ENCODE assay signal across 9 cellular contexts in the genomic region with DNA sequence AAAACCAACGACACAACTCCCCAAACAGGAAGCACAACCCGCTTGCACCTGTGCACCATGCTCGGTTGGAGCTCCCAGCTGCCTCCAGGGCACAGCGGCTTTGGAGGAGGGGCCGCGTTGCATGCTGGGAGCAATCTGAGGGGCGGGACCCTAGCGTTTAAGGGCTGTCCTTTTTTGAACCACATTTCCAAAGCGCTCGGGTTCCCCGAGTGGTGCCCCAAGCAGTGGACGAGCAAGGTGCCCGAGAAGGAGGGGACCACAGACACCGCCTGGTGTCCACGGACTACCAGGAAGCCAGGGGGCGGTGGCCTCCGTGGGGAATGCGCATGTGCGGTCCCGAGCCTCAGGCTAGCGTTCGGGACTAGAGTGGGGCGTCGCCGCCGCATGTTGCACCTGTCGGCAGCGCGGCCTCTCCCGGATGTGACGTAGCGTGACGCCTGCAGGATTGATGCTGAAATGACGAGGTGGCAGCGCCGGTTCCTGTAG. TPM values are rescaled to one million over a fixed set of nuclear protein-coding genes. Genes with fewer than 3 reads are reported as not detected.
DNase-seq lines count a peak whose midpoint lies in the region; ATAC-seq, FAIRE-seq and TF ChIP-seq lines count a peak whose summit lies in the region.
"Had no signal": no experiment of that assay in that cellular context is flagged by ENCODE, and none has a peak within 500 bp of the region (broad histone marks: within the 10 kb centered on the region; RNA-seq: fewer than 3 reads in every experiment).

No MANE protein-coding gene starts in this region.

- no peak for TF ChIP-seq POLR2A in Peyer's patch (IDR thresholded peaks at IDR 0.05)

- H3K9me3 Mint-ChIP-seq in CD8-positive, alpha-beta T cell: no peaks in the 10 kb centered on the region
- no peaks in the 10 kb centered on the region for H3K9me3 Mint-ChIP-seq in activated naive CD8-positive, alpha-beta T cell treated with anti-CD3 and anti-CD28 coated beads, Interleukin-2, amount 50 U/mL, for 24 hours
- peaks cover 31% of the 10 kb centered on the region for H3K9me3 Mint-ChIP-seq in nephron progenitor cell

- POLR2A ChIA-PET in CD8-positive, alpha-beta T cell (lab: Charles Lee): no interaction called here

- peak overlapping the region; percentile 18 for H3K4me3 Mint-ChIP-seq in CD8-positive, alpha-beta T cell
- peak overlapping the region; percentile 24 for H3K4me3 Mint-ChIP-seq in activated naive CD8-positive, alpha-beta T cell treated with anti-CD3 and anti-CD28 coated beads, Interleukin-2, amount 50 U/mL, for 24 hours
- no peak overlapping the region for H3K4me3 Mint-ChIP-seq in nephron progenitor cell

- H3K27ac Mint-ChIP-seq in CD8-positive, alpha-beta T cell: peak overlapping the region; percentile 64
- no peak overlapping the region for H3K27ac Mint-ChIP-seq in activated naive CD8-positive, alpha-beta T cell treated with anti-CD3 and anti-CD28 coated beads, Interleukin-2, amount 50 U/mL, for 24 hours
- no peak overlapping the region for H3K27ac Mint-ChIP-seq in nephron progenitor cell

- no peaks in the 10 kb centered on the region for H3K36me3 ChIP-seq in CD8-positive, alpha-beta T cell (ENCODE audit: insufficient read depth, low read length)
- H3K36me3 ChIP-seq in Peyer's patch (no peaks in the 10 kb centered on the region), pancreas (no peaks in the 10 kb centered on the region)

- ATAC-seq in CD8-positive, alpha-beta T cell: peak; percentile 72
- ATAC-seq in activated naive CD8-positive, alpha-beta T cell treated with anti-CD3 and anti-CD28 coated beads, Interleukin-2, amount 50 U/mL, for 24 hours: peak; percentile 54
- ATAC-seq in pancreas (peak in 3 of 4 donors; percentile 43 to 82 (median 72)), HG03095 (IDR thresholded peaks at IDR 0.05; ENCODE audit: unreplicated experiment) (no peak)

- no peak for TF ChIP-seq CTCF in CD8-positive, alpha-beta T cell (IDR thresholded peaks at IDR 0.05)
- TF ChIP-seq CTCF in Peyer's patch (IDR thresholded peaks at IDR 0.05): no peak
- no peak for TF ChIP-seq CTCF in pancreas (IDR thresholded peaks at IDR 0.05)
- TF ChIP-seq CTCF in nephron progenitor cell (IDR thresholded peaks at IDR 0.05): no peak

- no peaks in the 10 kb centered on the region for H3K27me3 Mint-ChIP-seq in CD8-positive, alpha-beta T cell (ENCODE audit: low read depth)
- no peaks in the 10 kb centered on the region for H3K27me3 Mint-ChIP-seq in activated naive CD8-positive, alpha-beta T cell treated with anti-CD3 and anti-CD28 coated beads, Interleukin-2, amount 50 U/mL, for 24 hours
- H3K27me3 Mint-ChIP-seq in nephron progenitor cell (ENCODE audit: low read depth, poor library complexity): peaks cover 32% of the 10 kb centered on the region

- peak overlapping the region; percentile 40 for H3K27ac ChIP-seq in CD8-positive, alpha-beta T cell (ENCODE audit: low read depth, low read length)
- peak overlapping the region in 2 of 4 donors; percentile 26 to 55 for H3K27ac ChIP-seq in Peyer's patch
- peak overlapping the region in 1 of 4 donors; percentile 42 for H3K27ac ChIP-seq in pancreas

- H3K4me3 ChIP-seq in CD8-positive, alpha-beta T cell (ENCODE audit: low read depth, low read length): no peak overlapping the region
- H3K4me3 ChIP-seq in Peyer's patch (peak overlapping the region in 3 of 4 donors; percentile 17 to 39 (median 34)), pancreas (peak overlapping the region in 1 of 4 donors; percentile 21)

- no peaks in the 10 kb centered on the region for H3K27me3 ChIP-seq in CD8-positive, alpha-beta T cell (ENCODE audit: insufficient read depth, low read length)
- no peaks in the 10 kb centered on the region for H3K27me3 ChIP-seq in Peyer's patch
- H3K27me3 ChIP-seq in pancreas: no peaks in the 10 kb centered on the region

- intact Hi-C loops in CD8-positive, alpha-beta T cell (cut with DNase I, micrococcal nuclease): no loop called here
- intact Hi-C loops in pancreas (cut with DNase I): loop anchor here in 2 of 3 donors (10.0 kb wide), 2 partner anchors 266 to 276 kb away; no protein-coding TSS in a partner anchor

- DNase-seq in CD8-positive, alpha-beta T cell: peak; percentile 19 to 66 (median 38)
- DNase-seq in Peyer's patch: peak in 2 of 3 donors; percentile 62
- peak; percentile 32 for DNase-seq in activated naive CD8-positive, alpha-beta T cell treated with anti-CD3 and anti-CD28 coated beads, Interleukin-2, amount 50 U/mL, for 24 hours
- DNase-seq in pancreas: peak in 5 of 6 donors; percentile 19 to 67 (median 40)
- DNase-seq in A172 (ENCODE audit: low spot score): no peak
- no peak for DNase-seq in nephron progenitor cell
- DNase-seq in NCI-H345 treated with DMSO at 0.1 percent for 48 hours (lab: John Stamatoyannopoulos, UW; ENCODE audit: unreplicated experiment): no peak

- no peak for FAIRE-seq in pancreas (lab: Jason Lieb, UNC)

- H3K9me3 ChIP-seq in CD8-positive, alpha-beta T cell (ENCODE audit: low read length): no peaks in the 10 kb centered on the region
- H3K9me3 ChIP-seq in Peyer's patch (no peaks in the 10 kb centered on the region), pancreas (no peaks in the 10 kb centered on the region)

- no peaks in the 10 kb centered on the region for H3K4me1 ChIP-seq in CD8-positive, alpha-beta T cell (ENCODE audit: insufficient read depth, low read length)
- no peaks in the 10 kb centered on the region for H3K4me1 ChIP-seq in Peyer's patch
- H3K4me1 ChIP-seq in pancreas: no peaks in the 10 kb centered on the region

- no peaks in the 10 kb centered on the region for H3K36me3 Mint-ChIP-seq in CD8-positive, alpha-beta T cell
- H3K36me3 Mint-ChIP-seq in activated naive CD8-positive, alpha-beta T cell treated with anti-CD3 and anti-CD28 coated beads, Interleukin-2, amount 50 U/mL, for 24 hours (ENCODE audit: low read depth): no peaks in the 10 kb centered on the region
- no peaks in the 10 kb centered on the region for H3K36me3 Mint-ChIP-seq in nephron progenitor cell (ENCODE audit: low read depth)

- CTCF ChIA-PET in CD8-positive, alpha-beta T cell (lab: Charles Lee): interaction anchor here (0.6 to 2.1 kb wide), 6 partner anchors 24 to 213 kb away, joined by 3 to 12 read pairs (median 3); a partner anchor contains a TSS

- WGBS in pancreas, 2 donors: 42 to 62% methylated on average over 35 to 36 of the region's 36 CpGs

- peaks cover 13% of the 10 kb centered on the region for H3K4me1 Mint-ChIP-seq in CD8-positive, alpha-beta T cell (ENCODE audit: low read depth)
- H3K4me1 Mint-ChIP-seq in activated naive CD8-positive, alpha-beta T cell treated with anti-CD3 and anti-CD28 coated beads, Interleukin-2, amount 50 U/mL, for 24 hours: peaks cover 11% of the 10 kb centered on the region
- no peaks in the 10 kb centered on the region for H3K4me1 Mint-ChIP-seq in nephron progenitor cell

RNA-seq across cellular contexts. Expression of a gene that starts 11.9 kb away (rescaled TPM):
- total RNA-seq in CD8-positive, alpha-beta T cell: 1 to 10 TPM in 1 of 2 experiments, under 1 TPM in 1; 0.72 to 1.5 TPM
- 10 to 100 TPM in 3 of 4 donors, 1 to 10 TPM in 1; 2.5 to 24.1 (median 19.3) TPM for total RNA-seq in Peyer's patch
- total RNA-seq in pancreas: 1 to 10 TPM; 1.6 to 3.0 (median 2.0) TPM
- polyA plus RNA-seq in pancreas: 1 to 10 TPM; 2.1 to 2.4 TPM
- 7.2 and 9.2 TPM in 2 replicates for total RNA-seq in A172 (2014; rRNA removed; shearing (Covaris generic))

RNA-seq across cellular contexts. Expression of a gene that starts 21.6 kb away (rescaled TPM):
- total RNA-seq in CD8-positive, alpha-beta T cell: not detected
- not detected for total RNA-seq in Peyer's patch
- under 1 TPM in 2 of 6 donors, not detected in 4; 0.19 to 0.91 TPM for total RNA-seq in pancreas
- not detected for polyA plus RNA-seq in pancreas
- not detected in 2 replicates for total RNA-seq in A172 (2014; rRNA removed; shearing (Covaris generic))
- total RNA-seq: glomerular endothelial cell had no signal

RNA-seq across cellular contexts. Expression of a gene that starts 47.5 kb away (rescaled TPM):
- 1 to 10 TPM; 2.6 to 2.8 TPM for total RNA-seq in CD8-positive, alpha-beta T cell
- total RNA-seq in Peyer's patch (1 to 10 TPM; 4.4 to 5.8 (median 4.4) TPM), pancreas (1 to 10 TPM; 3.0 to 6.0 (median 3.8) TPM)
- 1 to 10 TPM in 1 of 2 donors, under 1 TPM in 1; 0.68 to 2.1 TPM for polyA plus RNA-seq in pancreas
- total RNA-seq in A172 (2014; rRNA removed; shearing (Covaris generic)): 8.2 and 8.4 TPM in 2 replicates

RNA-seq across cellular contexts. Expression of a gene that starts 56.0 kb away (rescaled TPM):
- 1 to 10 TPM; 1.4 to 2.0 TPM for total RNA-seq in CD8-positive, alpha-beta T cell
- total RNA-seq in Peyer's patch (1 to 10 TPM; 3.7 to 7.5 (median 5.6) TPM), pancreas (1 to 10 TPM; 1.3 to 2.6 (median 1.7) TPM)
- 1 to 10 TPM; 2.7 to 3.4 TPM for polyA plus RNA-seq in pancreas
- total RNA-seq in A172 (2014; rRNA removed; shearing (Covaris generic)): 6.5 and 9.0 TPM in 2 replicates

Comparison
In these comparisons a context has a peak if more than half of its experiments do, and no peak if none do; other contexts are left out.
1. DNase-seq: peak in CD8-positive, alpha-beta T cell (7 of 7), Peyer's patch (2 of 3), activated naive CD8-positive, alpha-beta T cell treated with anti-CD3 and anti-CD28 coated beads, Interleukin-2, amount 50 U/mL, for 24 hours (single experiment) and pancreas (5 of 6); none in A172 (single experiment), nephron progenitor cell (single experiment) and NCI-H345 treated with DMSO at 0.1 percent for 48 hours (single experiment).
2. intact Hi-C loops: an anchor here in pancreas (10.0 kb wide); none called in CD8-positive, alpha-beta T cell.